In genomic region chr1:201385299-201385891, GRCh38 we compare ENCODE assay signal across 9 cellular contexts. TPM values are rescaled to one million over a fixed set of nuclear protein-coding genes. Genes with fewer than 3 reads are reported as not detected.
DNase-seq lines count a peak whose midpoint lies in the region; ATAC-seq and TF ChIP-seq lines count a peak whose summit lies in the region.
"Had no signal": no experiment of that assay in that cellular context is flagged by ENCODE, and none has a peak within 500 bp of the region (broad histone marks: within the 10 kb centered on the region; RNA-seq: fewer than 3 reads in every experiment).

No MANE protein-coding gene starts in this region.

- TF ChIP-seq CTCF in fibroblast of the aortic adventitia (IDR thresholded peaks at IDR 0.05; ENCODE audit: insufficient read depth, low read length): peak; percentile 88

- no peak overlapping the region for H3K4me3 Mint-ChIP-seq in activated CD8-positive, alpha-beta memory T cell treated with anti-CD3 and anti-CD28 coated beads, Interleukin-2, amount 10 ng/mL, durations not matched to agents 7 days and 5 days
- H3K4me3 Mint-ChIP-seq: dendritic cell treated with granulocyte-macrophage colony-stimulating factor and Interleukin-4, amounts not matched to agents 40 ng/mL and 50 ng/mL, for 4 days had no signal

- H3K27me3 Mint-ChIP-seq in activated CD8-positive, alpha-beta memory T cell treated with anti-CD3 and anti-CD28 coated beads, Interleukin-2, amount 10 ng/mL, durations not matched to agents 7 days and 5 days: peaks cover 5% of the 10 kb centered on the region

- H3K4me3 ChIP-seq in fibroblast of the aortic adventitia (ENCODE audit: low read depth, low read length): no peak overlapping the region

- CTCF ChIA-PET in activated CD8-positive, alpha-beta memory T cell treated with anti-CD3 and anti-CD28 coated beads, Interleukin-2, amount 10 ng/mL, durations not matched to agents 7 days and 5 days (lab: Charles Lee): interaction anchor here (0.8 to 1.4 kb wide), 8 partner anchors 9 to 103 kb away, joined by 3 to 5 read pairs (median 3); no protein-coding TSS in a partner anchor

- H3K27ac Mint-ChIP-seq in activated CD8-positive, alpha-beta memory T cell treated with anti-CD3 and anti-CD28 coated beads, Interleukin-2, amount 10 ng/mL, durations not matched to agents 7 days and 5 days: no peak overlapping the region
- H3K27ac Mint-ChIP-seq: dendritic cell treated with granulocyte-macrophage colony-stimulating factor and Interleukin-4, amounts not matched to agents 40 ng/mL and 50 ng/mL, for 4 days had no signal

- peak; percentile 68 for DNase-seq in activated CD4-positive, alpha-beta T cell treated with anti-CD3 and anti-CD28 coated beads for 48 hours
- no peak for DNase-seq in activated CD4-positive, alpha-beta T cell treated with anti-CD3 and anti-CD28 coated beads for 4 hours
- DNase-seq in NCI-H226 (peak; percentile 38), fibroblast of the aortic adventitia (ENCODE audit: low read depth) (peak; percentile 30), posterior cingulate gyrus (peak in 8 of 10 donors; percentile 30 to 89 (median 45)), cortex of kidney (lab: John Stamatoyannopoulos, UW) (no peak)
- DNase-seq in activated CD8-positive, alpha-beta memory T cell treated with anti-CD3 and anti-CD28 coated beads, Interleukin-2, amount 10 ng/mL, durations not matched to agents 7 days and 5 days: peak; percentile 65

- ATAC-seq in HG02763 (IDR thresholded peaks at IDR 0.05; ENCODE audit: unreplicated experiment): peak; percentile 63
- ATAC-seq in activated CD8-positive, alpha-beta memory T cell treated with anti-CD3 and anti-CD28 coated beads, Interleukin-2, amount 10 ng/mL, durations not matched to agents 7 days and 5 days: peak; percentile 75

- H3K9me3 Mint-ChIP-seq in activated CD8-positive, alpha-beta memory T cell treated with anti-CD3 and anti-CD28 coated beads, Interleukin-2, amount 10 ng/mL, durations not matched to agents 7 days and 5 days (ENCODE audit: low read depth): no peaks in the 10 kb centered on the region
- H3K9me3 Mint-ChIP-seq: dendritic cell treated with granulocyte-macrophage colony-stimulating factor and Interleukin-4, amounts not matched to agents 40 ng/mL and 50 ng/mL, for 4 days had no signal

- intact Hi-C loops in posterior cingulate gyrus (cut with DNase I): no loop called here

- no peaks in the 10 kb centered on the region for H3K4me1 Mint-ChIP-seq in activated CD8-positive, alpha-beta memory T cell treated with anti-CD3 and anti-CD28 coated beads, Interleukin-2, amount 10 ng/mL, durations not matched to agents 7 days and 5 days

- no peaks in the 10 kb centered on the region for H3K36me3 Mint-ChIP-seq in activated CD8-positive, alpha-beta memory T cell treated with anti-CD3 and anti-CD28 coated beads, Interleukin-2, amount 10 ng/mL, durations not matched to agents 7 days and 5 days

RNA-seq across cellular contexts. Expression of gene TNNT2, which starts 7.9 kb away (rescaled TPM):
- not detected for total RNA-seq in activated CD8-positive, alpha-beta memory T cell treated with anti-CD3 and anti-CD28 coated beads, Interleukin-2, amount 10 ng/mL, durations not matched to agents 7 days and 5 days
- total RNA-seq in fibroblast of the aortic adventitia (ENCODE audit: low replicate concordance): 0.09 TPM in 1 of 2 replicates, not detected in the other

RNA-seq across cellular contexts. Expression of gene LAD1, which starts 13.7 kb away (rescaled TPM):
- not detected for total RNA-seq in activated CD8-positive, alpha-beta memory T cell treated with anti-CD3 and anti-CD28 coated beads, Interleukin-2, amount 10 ng/mL, durations not matched to agents 7 days and 5 days
- not detected in 2 replicates for total RNA-seq in fibroblast of the aortic adventitia (ENCODE audit: low replicate concordance)

RNA-seq across cellular contexts. Expression of gene TNNI1, which starts 36.1 kb away (rescaled TPM):
- total RNA-seq in activated CD8-positive, alpha-beta memory T cell treated with anti-CD3 and anti-CD28 coated beads, Interleukin-2, amount 10 ng/mL, durations not matched to agents 7 days and 5 days: not detected
- 0.27 TPM in 1 of 2 replicates, not detected in the other for total RNA-seq in fibroblast of the aortic adventitia (ENCODE audit: low replicate concordance)

Comparison
In these comparisons a context has a peak if more than half of its experiments do, and no peak if none do; other contexts are left out.
1. DNase-seq: peak in activated CD4-positive, alpha-beta T cell treated with anti-CD3 and anti-CD28 coated beads for 48 hours (single experiment), NCI-H226 (single experiment), activated CD8-positive, alpha-beta memory T cell treated with anti-CD3 and anti-CD28 coated beads, Interleukin-2, amount 10 ng/mL, durations not matched to agents 7 days and 5 days (single experiment), fibroblast of the aortic adventitia (single experiment) and posterior cingulate gyrus (8 of 10); none in activated CD4-positive, alpha-beta T cell treated with anti-CD3 and anti-CD28 coated beads for 4 hours (0 of 2) and cortex of kidney (single experiment).